Comparison of ENCODE assay signal across 8 cellular contexts in the genomic region with DNA sequence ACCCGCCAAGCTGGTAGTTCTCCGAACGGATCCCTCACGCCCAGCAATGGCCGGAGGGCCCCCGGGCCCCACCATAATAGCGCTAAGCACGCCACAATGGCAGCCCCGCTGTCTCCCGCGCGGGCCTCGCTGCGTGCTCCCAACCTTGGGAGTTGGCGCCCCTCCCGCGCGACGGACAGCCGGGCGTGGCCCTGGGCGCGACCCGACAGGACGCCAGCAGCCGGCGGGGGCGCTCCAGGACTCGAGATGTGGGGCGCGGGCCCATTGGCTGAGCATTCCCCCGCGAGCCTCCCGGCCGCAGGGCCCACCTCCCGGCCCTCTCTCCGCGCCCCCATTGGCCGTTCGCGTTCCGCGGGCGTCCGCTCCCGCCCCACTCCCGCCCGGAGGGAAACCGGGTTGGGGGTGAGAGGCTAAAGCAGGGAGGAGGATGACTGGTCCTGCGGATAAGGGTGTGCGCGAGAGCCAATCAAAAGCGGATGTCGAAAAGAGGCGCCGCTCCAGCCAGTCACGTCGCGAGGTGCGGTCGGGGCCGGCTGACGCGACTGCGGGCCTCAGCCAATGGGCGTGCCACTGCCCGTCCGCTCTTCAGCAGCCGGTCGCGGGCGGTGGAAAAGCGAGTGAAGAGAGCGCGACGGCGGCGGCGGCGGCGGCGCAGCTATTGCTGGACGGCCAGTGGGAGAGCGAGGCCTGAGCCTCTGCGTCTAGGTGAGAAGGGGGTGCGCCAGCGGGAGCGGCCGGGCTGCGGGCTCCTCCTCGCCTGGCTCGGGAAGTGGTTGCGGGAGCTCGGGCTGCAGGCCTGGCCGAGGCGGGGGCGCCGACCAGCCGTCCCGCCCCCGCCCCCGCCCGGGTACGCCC. TPM values are rescaled to one million over a fixed set of nuclear protein-coding genes. Genes with fewer than 3 reads are reported as not detected.
DNase-seq lines count a peak whose midpoint lies in the region; ATAC-seq and TF ChIP-seq lines count a peak whose summit lies in the region.

Gene FAR1 (plus strand): TSS at position 567 of the 855 bp plus-strand sequence. CDS start 26,098 bp downstream, outside the sequence.

- H3K27ac Mint-ChIP-seq in activated CD4-positive, alpha-beta T cell treated with anti-CD3 and anti-CD28 coated beads, Interleukin-2, amount 10 ng/mL, durations not matched to agents 7 days and 5 days = peak within 1 kb of the TSS; percentile 98

- H3K4me1 Mint-ChIP-seq in activated CD4-positive, alpha-beta T cell treated with anti-CD3 and anti-CD28 coated beads, Interleukin-2, amount 10 ng/mL, durations not matched to agents 7 days and 5 days = peaks cover 45% of the 10 kb centered on the region

- ATAC-seq in GM19324 (IDR thresholded peaks at IDR 0.05; ENCODE audit: low FRiP score, unreplicated experiment) (peak; percentile 96), HG03469 (IDR thresholded peaks at IDR 0.05; ENCODE audit: unreplicated experiment) (peak; percentile 83)

- DNase-seq in C1 segment of cervical spinal cord (lab: John Stamatoyannopoulos, UW) = peak; percentile 95 to 100 (median 98)
- DNase-seq in NCI-H526 treated with DMSO at 0.1 percent for 48 hours (lab: John Stamatoyannopoulos, UW) = peak; percentile 98
- peak; percentile 97 for DNase-seq in activated CD4-positive, alpha-beta T cell treated with anti-CD3 and anti-CD28 coated beads, Interleukin-2, amount 10 ng/mL, durations not matched to agents 7 days and 5 days
- peak; percentile 99 for DNase-seq in coronary artery (ENCODE audit: low spot score)
- peak; percentile 95 to 96 for DNase-seq in stimulated activated CD4-positive, alpha-beta T cell treated with anti-CD3 and anti-CD28 coated beads, Interleukin-2, amount 100 ng/mL, for 24 hours

- peak; percentile 56 for TF ChIP-seq CTCF in coronary artery (IDR thresholded peaks at IDR 0.05)

- CTCF ChIA-PET in activated CD4-positive, alpha-beta T cell treated with anti-CD3 and anti-CD28 coated beads, Interleukin-2, amount 10 ng/mL, durations not matched to agents 7 days and 5 days (lab: Charles Lee) = interaction anchor here (0.5 to 1.2 kb wide), 8 partner anchors 9 to 750 kb away, joined by 3 to 5 read pairs (median 4); no protein-coding TSS in a partner anchor

- H3K9me3 Mint-ChIP-seq in activated CD4-positive, alpha-beta T cell treated with anti-CD3 and anti-CD28 coated beads, Interleukin-2, amount 10 ng/mL, durations not matched to agents 7 days and 5 days = no peaks in the 10 kb centered on the region

- no peaks in the 10 kb centered on the region for H3K27me3 ChIP-seq in layer of hippocampus (ENCODE audit: control insufficient read depth, insufficient read depth, low read length)

- POLR2A ChIA-PET in activated CD4-positive, alpha-beta T cell treated with anti-CD3 and anti-CD28 coated beads, Interleukin-2, amount 10 ng/mL, durations not matched to agents 7 days and 5 days (lab: Charles Lee) = no interaction called here

- H3K4me3 ChIP-seq in coronary artery = peak within 1 kb of the TSS; percentile 93

- H3K27ac ChIP-seq in coronary artery = peak within 1 kb of the TSS; percentile 84 to 93
- peak within 1 kb of the TSS; percentile 87 for H3K27ac ChIP-seq in layer of hippocampus (ENCODE audit: low read depth, low read length)

- peaks cover 14% of the 10 kb centered on the region for H3K27me3 Mint-ChIP-seq in activated CD4-positive, alpha-beta T cell treated with anti-CD3 and anti-CD28 coated beads, Interleukin-2, amount 10 ng/mL, durations not matched to agents 7 days and 5 days

- peaks cover 25% of the 10 kb centered on the region for H3K36me3 Mint-ChIP-seq in activated CD4-positive, alpha-beta T cell treated with anti-CD3 and anti-CD28 coated beads, Interleukin-2, amount 10 ng/mL, durations not matched to agents 7 days and 5 days (ENCODE audit: low read depth)

- H3K4me3 Mint-ChIP-seq in activated CD4-positive, alpha-beta T cell treated with anti-CD3 and anti-CD28 coated beads, Interleukin-2, amount 10 ng/mL, durations not matched to agents 7 days and 5 days = peak within 1 kb of the TSS; percentile 97

RNA-seq across cellular contexts. Expression of gene FAR1, which starts in this region (rescaled TPM):
- total RNA-seq in activated CD4-positive, alpha-beta T cell treated with anti-CD3 and anti-CD28 coated beads, Interleukin-2, amount 10 ng/mL, durations not matched to agents 7 days and 5 days = 10 to 100 TPM; 56.0 to 57.2 TPM

Comparison
In these comparisons a context has a peak if more than half of its experiments do, and no peak if none do; other contexts are left out.
1. Peak in every context shown above with its lines: DNase-seq, ATAC-seq, H3K4me3 ChIP-seq and H3K27ac ChIP-seq.